Comparison of ENCODE assay signal across 14 cellular contexts in the genomic region with DNA sequence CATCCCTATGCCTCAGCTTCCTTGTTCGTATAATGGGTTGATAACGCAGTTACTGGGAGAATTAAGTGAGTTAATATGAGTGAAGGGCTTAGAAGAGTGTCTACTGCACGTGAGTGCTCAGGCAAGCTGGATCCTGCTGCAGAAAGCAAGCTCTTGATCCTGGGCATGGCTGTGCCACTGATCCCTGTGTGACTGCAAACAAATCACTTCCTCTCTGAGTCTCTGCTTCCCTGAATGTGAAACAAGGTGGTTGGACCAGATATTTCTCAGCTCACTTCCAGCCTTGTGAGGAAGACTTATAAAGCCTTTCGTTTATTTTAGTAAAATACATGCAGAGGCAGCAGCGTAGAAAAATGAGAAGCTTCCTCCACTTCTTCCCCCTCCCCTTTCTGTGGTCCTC. TPM values are rescaled to one million over a fixed set of nuclear protein-coding genes. Genes with fewer than 3 reads are reported as not detected.
DNase-seq lines count a peak whose midpoint lies in the region; ATAC-seq, FAIRE-seq and TF ChIP-seq lines count a peak whose summit lies in the region.
"Had no signal": no experiment of that assay in that cellular context is flagged by ENCODE, and none has a peak within 500 bp of the region (broad histone marks: within the 10 kb centered on the region; RNA-seq: fewer than 3 reads in every experiment).

No MANE protein-coding gene starts in this region.

- peak in 1 of 3 donors; percentile 17 for DNase-seq in CD4-positive, CD25-positive, alpha-beta regulatory T cell
- no peak for DNase-seq in GM12892 (ENCODE audit: insufficient read length)
- no peak for DNase-seq in T-cell
- DNase-seq in upper lobe of left lung = no peak
- DNase-seq in mesenchymal stem cell = no peak
- DNase-seq: activated effector memory CD4-positive, alpha-beta T cell treated with Interleukin-2 at 50 U/mL for 16 hours; NCI-H1417 treated with DMSO at 0.1 percent for 48 hours; NCI-H526 treated with DMSO at 0.1 percent for 48 hours; sigmoid colon had no signal

- H3K27me3 Mint-ChIP-seq in CD4-positive, CD25-positive, alpha-beta regulatory T cell = no peaks in the 10 kb centered on the region
- no peaks in the 10 kb centered on the region for H3K27me3 Mint-ChIP-seq in T-cell
- H3K27me3 Mint-ChIP-seq: central memory CD8-positive, alpha-beta T cell had no signal

- FAIRE-seq in GM12892 (lab: Jason Lieb, UNC) = peak; percentile 67

- H3K27me3 ChIP-seq in CD4-positive, CD25-positive, alpha-beta regulatory T cell (ENCODE audit: control insufficient read depth, insufficient read depth, low read length) = no peaks in the 10 kb centered on the region
- no peaks in the 10 kb centered on the region for H3K27me3 ChIP-seq in upper lobe of left lung
- no peaks in the 10 kb centered on the region for H3K27me3 ChIP-seq in mesenchymal stem cell (ENCODE audit: control insufficient read depth in 1 of 2, insufficient read depth in 1 of 2, low read length in 2 of 2)
- H3K27me3 ChIP-seq: sigmoid colon, SJSA1 had no signal

- H3K4me3 Mint-ChIP-seq in CD4-positive, CD25-positive, alpha-beta regulatory T cell = peak overlapping the region in 3 of 4 donors; percentile 20 to 77 (median 74)
- peak overlapping the region in 2 of 3 donors; percentile 28 to 77 for H3K4me3 Mint-ChIP-seq in T-cell
- H3K4me3 Mint-ChIP-seq: nephron had no signal

- TF ChIP-seq CTCF in upper lobe of left lung (IDR thresholded peaks at IDR 0.05) = no peak

- H3K4me1 ChIP-seq in CD4-positive, CD25-positive, alpha-beta regulatory T cell (ENCODE audit: control insufficient read depth, insufficient read depth, low read length, poor library complexity, severe bottlenecking) = peaks cover 38% of the 10 kb centered on the region
- peaks cover 30 to 48% (median 41%) of the 10 kb centered on the region in 4 donors for H3K4me1 ChIP-seq in upper lobe of left lung
- H3K4me1 ChIP-seq in mesenchymal stem cell (ENCODE audit: control insufficient read depth, insufficient read depth, low read depth, low read length) = peaks cover 9% of the 10 kb centered on the region

- no peak overlapping the region for H4K8ac ChIP-seq in mesenchymal stem cell (ENCODE audit: low read length)

- no peak for ATAC-seq in CD4-positive, CD25-positive, alpha-beta regulatory T cell (ENCODE audit: low read depth in 2 of 2)
- ATAC-seq in T-cell (replicated peaks in 1 of 4) (no peak), esophagus mucosa (peak; percentile 83), upper lobe of left lung (ENCODE audit: low FRiP score in 2 of 2) (no peak), HG02981 (IDR thresholded peaks at IDR 0.05; ENCODE audit: unreplicated experiment) (no peak)

- no peaks in the 10 kb centered on the region for H3K9me3 ChIP-seq in CD4-positive, CD25-positive, alpha-beta regulatory T cell (ENCODE audit: control insufficient read depth in 2 of 2, low read length in 2 of 2)
- H3K9me3 ChIP-seq in upper lobe of left lung (no peaks in the 10 kb centered on the region), mesenchymal stem cell (ENCODE audit: control insufficient read depth, low read length) (no peaks in the 10 kb centered on the region)
- H3K9me3 ChIP-seq: sigmoid colon, SJSA1 had no signal

- peaks cover 6 to 46% (median 25%) of the 10 kb centered on the region in 4 donors for H3K4me1 Mint-ChIP-seq in CD4-positive, CD25-positive, alpha-beta regulatory T cell
- peaks cover 46 to 55% (median 53%) of the 10 kb centered on the region in 3 donors for H3K4me1 Mint-ChIP-seq in T-cell

- no peak overlapping the region for H2BK12ac ChIP-seq in mesenchymal stem cell (ENCODE audit: low read length in 2 of 2)

- H3K14ac ChIP-seq in mesenchymal stem cell (ENCODE audit: low read length in 2 of 2) = no peak overlapping the region

- no peak overlapping the region for H3K23ac ChIP-seq in mesenchymal stem cell (ENCODE audit: low read length in 2 of 2)

- no peak overlapping the region for H2BK15ac ChIP-seq in mesenchymal stem cell (ENCODE audit: low read depth, poor library complexity, severe bottlenecking)

- H2BK5ac ChIP-seq in mesenchymal stem cell (ENCODE audit: low read depth, low read length, poor library complexity, severe bottlenecking) = no peak overlapping the region

- no peak overlapping the region for H2AK5ac ChIP-seq in mesenchymal stem cell (ENCODE audit: low read length, severe bottlenecking)

- no peak for TF ChIP-seq EP300 in upper lobe of left lung (IDR thresholded peaks at IDR 0.05)

- peak overlapping the region; percentile 24 for H3K4me3 ChIP-seq in CD4-positive, CD25-positive, alpha-beta regulatory T cell (ENCODE audit: low read depth, low read length)
- H3K4me3 ChIP-seq in upper lobe of left lung (no peak overlapping the region), mesenchymal stem cell (ENCODE audit: insufficient read depth in 1 of 2, low read depth in 1 of 2, low read length in 2 of 2) (no peak overlapping the region)
- H3K4me3 ChIP-seq: sigmoid colon, SJSA1 had no signal

- H2AFZ ChIP-seq in mesenchymal stem cell (ENCODE audit: low read depth, low read length) = no peak overlapping the region

- H3K9ac ChIP-seq in mesenchymal stem cell (ENCODE audit: low read length) = no peak overlapping the region

- H3K9me3 Mint-ChIP-seq in CD4-positive, CD25-positive, alpha-beta regulatory T cell = peaks cover 0 to 2% (median 0%) of the 10 kb centered on the region in 7 donors
- H3K9me3 Mint-ChIP-seq in T-cell = no peaks in the 10 kb centered on the region
- H3K9me3 Mint-ChIP-seq: central memory CD8-positive, alpha-beta T cell; nephron had no signal

- H3K4me2 ChIP-seq in mesenchymal stem cell (ENCODE audit: low read length, poor library complexity, severe bottlenecking) = no peak overlapping the region

- peaks cover 1% of the 10 kb centered on the region for H3K79me1 ChIP-seq in mesenchymal stem cell (replicated peaks; ENCODE audit: low read length, poor library complexity, severe bottlenecking)

- CTCF ChIA-PET in T-cell (lab: Charles Lee) = interaction anchor here in 1 of 2 donors (1.0 kb wide), 1 partner anchor 64 kb away, joined by 3 read pairs; no protein-coding TSS in a partner anchor

- no peak overlapping the region for H3K18ac ChIP-seq in mesenchymal stem cell (ENCODE audit: low read depth in 1 of 2, low read length in 2 of 2)

- no peak overlapping the region for H3K4ac ChIP-seq in mesenchymal stem cell (ENCODE audit: low read depth in 1 of 2, low read length in 2 of 2)

- H2BK120ac ChIP-seq in mesenchymal stem cell (ENCODE audit: low read depth, low read length) = no peak overlapping the region

- peak overlapping the region in 2 of 3 donors; percentile 60 to 79 for H3K27ac Mint-ChIP-seq in CD4-positive, CD25-positive, alpha-beta regulatory T cell
- peak overlapping the region; percentile 80 for H3K27ac Mint-ChIP-seq in T-cell

- no peak overlapping the region for H3K27ac ChIP-seq in CD4-positive, CD25-positive, alpha-beta regulatory T cell (ENCODE audit: insufficient read depth, low read length, poor library complexity, severe bottlenecking)
- H3K27ac ChIP-seq in upper lobe of left lung (peak overlapping the region in 2 of 4 donors; percentile 2 to 36), mesenchymal stem cell (ENCODE audit: low read length, poor library complexity, severe bottlenecking) (no peak overlapping the region)
- H3K27ac ChIP-seq: sigmoid colon, SJSA1 had no signal

- TF ChIP-seq POLR2A in GM12892 (IDR thresholded peaks at IDR 0.05; ENCODE audit: low read depth, low read length) (no peak), upper lobe of left lung (IDR thresholded peaks at IDR 0.05) (no peak)

- 43 to 64% methylated on average over 4 to 5 of the region's 5 CpGs for WGBS in upper lobe of left lung, 2 donors
- 87% methylated on average over 3 of the region's 5 CpGs for WGBS in mesenchymal stem cell

- POLR2A ChIA-PET in T-cell (lab: Charles Lee) = interaction anchor here in 1 of 2 donors (0.6 kb wide), 1 partner anchor 34 kb away, joined by 3 read pairs; no protein-coding TSS in a partner anchor

- no peaks in the 10 kb centered on the region for H3K36me3 ChIP-seq in CD4-positive, CD25-positive, alpha-beta regulatory T cell (ENCODE audit: control insufficient read depth, insufficient read depth, low read length)
- H3K36me3 ChIP-seq in upper lobe of left lung = peaks cover 0 to 44% (median 15%) of the 10 kb centered on the region in 4 donors
- peaks cover 37 to 49% of the 10 kb centered on the region in 2 experiments for H3K36me3 ChIP-seq in mesenchymal stem cell (ENCODE audit: control insufficient read depth in 1 of 2, insufficient read depth in 2 of 2, low read depth in 1 of 2, low read length in 2 of 2)

- no peaks in the 10 kb centered on the region for H3K36me3 Mint-ChIP-seq in CD4-positive, CD25-positive, alpha-beta regulatory T cell
- peaks cover 2% of the 10 kb centered on the region for H3K36me3 Mint-ChIP-seq in T-cell

- no peak overlapping the region for H4K91ac ChIP-seq in mesenchymal stem cell (ENCODE audit: low read length)

RNA-seq across cellular contexts. Expression of a gene that starts 13.7 kb away (rescaled TPM):
- total RNA-seq in CD4-positive, CD25-positive, alpha-beta regulatory T cell = 3.7 TPM
- 1 to 10 TPM; 1.8 to 3.5 (median 3.2) TPM for polyA plus RNA-seq in CD4-positive, CD25-positive, alpha-beta regulatory T cell
- polyA plus RNA-seq in GM12892 (2012; ENCODE audit: missing spikeins) = 3.4 TPM
- 1 to 10 TPM; 1.9 to 5.6 (median 4.0) TPM for total RNA-seq in T-cell
- total RNA-seq in esophagus mucosa = 6.9 TPM
- total RNA-seq in upper lobe of left lung = 10 to 100 TPM; 31.2 to 70.9 (median 37.6) TPM
- 10.1 TPM for polyA plus RNA-seq in mesenchymal stem cell (2013, experiment 1 of 2)
- polyA plus RNA-seq in mesenchymal stem cell (2013, experiment 2 of 2) = 10.1 TPM

RNA-seq across cellular contexts. Expression of a gene that starts 56.0 kb away (rescaled TPM):
- 44.1 TPM for total RNA-seq in CD4-positive, CD25-positive, alpha-beta regulatory T cell
- 10 to 100 TPM; 53.1 to 60.1 (median 56.4) TPM for polyA plus RNA-seq in CD4-positive, CD25-positive, alpha-beta regulatory T cell
- polyA plus RNA-seq in GM12892 (2012; ENCODE audit: missing spikeins) = 10.2 TPM
- total RNA-seq in T-cell (10 to 100 TPM; 39.7 to 85.9 (median 65.0) TPM), esophagus mucosa (6.3 TPM), upper lobe of left lung (100 to 1,000 TPM in 1 of 6 donors, 10 to 100 TPM in 5; 27.1 to 105 (median 44.6) TPM)
- polyA plus RNA-seq in mesenchymal stem cell (2013, experiment 1 of 2) = 1.9 TPM
- 1.8 TPM for polyA plus RNA-seq in mesenchymal stem cell (2013, experiment 2 of 2)
